In the genomic region with DNA sequence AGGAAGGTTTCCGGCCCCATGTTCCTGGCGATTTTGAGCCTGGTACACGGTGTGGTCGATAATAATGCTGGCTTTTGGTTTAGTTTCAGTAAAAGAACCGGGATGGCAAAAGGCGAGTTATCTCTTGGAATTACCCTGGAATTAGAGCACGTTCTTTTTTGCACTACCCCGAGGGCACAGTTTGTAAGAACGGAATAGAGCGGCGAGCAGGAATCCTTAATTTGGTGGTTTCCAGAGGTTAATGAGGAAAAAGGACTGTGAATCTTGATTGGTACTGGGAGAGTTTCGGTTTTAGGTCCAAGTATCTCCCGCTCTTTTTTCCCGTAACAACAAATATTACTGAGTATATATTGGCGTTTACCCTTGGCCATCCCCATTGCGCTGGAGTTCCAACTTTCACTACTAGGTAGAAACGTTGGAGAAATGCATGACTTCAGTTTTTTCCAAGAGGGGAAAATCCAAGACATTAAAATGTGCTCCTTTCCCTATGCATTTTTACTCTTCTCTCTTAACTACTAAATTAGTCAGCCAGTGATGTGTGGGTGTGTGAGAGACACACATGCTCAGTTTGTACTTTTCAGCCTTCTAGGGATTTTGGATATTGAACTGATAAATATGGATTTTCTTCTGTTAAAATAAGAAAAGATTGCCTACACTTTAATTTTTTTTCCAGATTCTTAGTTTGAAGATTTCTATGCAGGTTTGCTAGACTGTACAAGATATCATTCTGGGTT, we compare ENCODE assay signal across 8 cellular contexts.
DNase-seq lines count a peak whose midpoint lies in the region; ATAC-seq and TF ChIP-seq lines count a peak whose summit lies in the region.

No MANE protein-coding gene starts in this region.

- WGBS in gastroesophageal sphincter (ENCODE audit: low coverage in 1 of 2), 2 donors = 3 to 14% methylated on average over 10 to 11 of the region's 17 CpGs

- in situ Hi-C loops in HAP-1 (cut with MboI; ENCODE audit: low sequenced_read_pairs) = no loop called here

- CTCF ChIA-PET in AG04450 (lab: Charles Lee) = interaction anchor here (1.1 to 1.5 kb wide), 2 partner anchors 51 to 63 kb away, joined by 4 to 5 read pairs; no protein-coding TSS in a partner anchor

- no peak overlapping the region for H3K27ac ChIP-seq in AG04450 (ENCODE audit: low read depth, low read length)
- H3K27ac ChIP-seq in WERI-Rb-1 = peak overlapping the region; percentile 98
- peak overlapping the region; percentile 50 to 97 (median 91) for H3K27ac ChIP-seq in gastroesophageal sphincter

- TF ChIP-seq POLR2A in gastroesophageal sphincter (IDR thresholded peaks at IDR 0.05) = no peak

- no peaks in the 10 kb centered on the region for H3K27me3 ChIP-seq in AG04450 (ENCODE audit: control insufficient read depth, insufficient read depth, low read length)
- no peaks in the 10 kb centered on the region for H3K27me3 ChIP-seq in HAP-1 (ENCODE audit: low read depth)
- H3K27me3 ChIP-seq in WERI-Rb-1 (ENCODE audit: insufficient read depth, low read depth, severe bottlenecking) = no peaks in the 10 kb centered on the region
- H3K27me3 ChIP-seq in gastroesophageal sphincter = no peaks in the 10 kb centered on the region

- POLR2A ChIA-PET in AG04450 (lab: Yijun Ruan, JAX) = no interaction called here

- DNase-seq in AG04450 (ENCODE audit: low read depth, low spot score) (no peak), HAP-1 (ENCODE audit: low spot score in 2 of 2) (no peak), WERI-Rb-1 (no peak), pons (ENCODE audit: low spot score) (peak; percentile 59), cerebellar nuclear complex (lab: John Stamatoyannopoulos, UW) (no peak)

- H3K4me3 ChIP-seq in AG04450 (ENCODE audit: low read depth, low read length) (peak overlapping the region; percentile 94), HAP-1 (peak overlapping the region; percentile 75), WERI-Rb-1 (ENCODE audit: low read depth, low read length) (peak overlapping the region; percentile 98), gastroesophageal sphincter (peak overlapping the region; percentile 54 to 75)

- H3K36me3 ChIP-seq in HAP-1 (replicated peaks) = no peaks in the 10 kb centered on the region
- no peaks in the 10 kb centered on the region for H3K36me3 ChIP-seq in WERI-Rb-1
- H3K36me3 ChIP-seq in gastroesophageal sphincter = no peaks in the 10 kb centered on the region

- no peak for ATAC-seq in gastroesophageal sphincter
- ATAC-seq in GM21619 (IDR thresholded peaks at IDR 0.05; ENCODE audit: unreplicated experiment) = no peak
- no peak for ATAC-seq in GM18861 (IDR thresholded peaks at IDR 0.05; ENCODE audit: unreplicated experiment)

- TF ChIP-seq EP300 in gastroesophageal sphincter (IDR thresholded peaks at IDR 0.05) = no peak

- TF ChIP-seq CTCF in AG04450 (IDR thresholded peaks at IDR 0.05; ENCODE audit: low read depth, low read length) (no peak), WERI-Rb-1 (IDR thresholded peaks at IDR 0.05; ENCODE audit: low read depth, low read length) (no peak), gastroesophageal sphincter (IDR thresholded peaks at IDR 0.05) (no peak)

- no peaks in the 10 kb centered on the region for H3K9me3 ChIP-seq in AG04450 (ENCODE audit: control insufficient read depth, insufficient read depth, low read length)
- H3K9me3 ChIP-seq in HAP-1 = peaks cover 11% of the 10 kb centered on the region
- H3K9me3 ChIP-seq in WERI-Rb-1 (ENCODE audit: severe bottlenecking) = no peaks in the 10 kb centered on the region
- H3K9me3 ChIP-seq in gastroesophageal sphincter = no peaks in the 10 kb centered on the region

- H3K4me1 ChIP-seq in HAP-1 (peaks cover 26% of the 10 kb centered on the region), gastroesophageal sphincter (peaks cover 0 to 6% (median 0%) of the 10 kb centered on the region in 3 donors)
